Comparison of ENCODE assay signal across 19 cellular contexts in genomic region chr2:181947273-181947672, GRCh38. TPM values are rescaled to one million over a fixed set of nuclear protein-coding genes. Genes with fewer than 3 reads are reported as not detected.
A peak's percentile ranks its signal among the peaks of the same experiment; 100 is the strongest.
DNase-seq lines count a peak whose midpoint lies in the region; ATAC-seq and TF ChIP-seq lines count a peak whose summit lies in the region.
"Had no signal": no experiment of that assay in that cellular context is flagged by ENCODE, and none has a peak within 500 bp of the region (broad histone marks: within the 10 kb centered on the region; RNA-seq: fewer than 3 reads in every experiment).

No MANE protein-coding gene starts in this region.

- intact Hi-C loops in PC-3 (cut with micrococcal nuclease): no loop called here

- H3K9me3 ChIP-seq in PC-3 (ENCODE audit: low read length): no peaks in the 10 kb centered on the region
- H3K9me3 ChIP-seq in right atrium auricular region: no peaks in the 10 kb centered on the region

- H3K27me3 Mint-ChIP-seq in GM23338 (ENCODE audit: insufficient read depth, low read depth, poor library complexity): no peaks in the 10 kb centered on the region
- peaks cover 24% of the 10 kb centered on the region for H3K27me3 Mint-ChIP-seq in stimulated activated memory B cell treated with anti-CD40 and anti-IgM and Interleukin-4, amounts not matched to agents 10 μg/mL and 1 μg/mL and 100 μg/mL, for 72 hours

- H2BK120ac ChIP-seq in mesendoderm (ENCODE audit: low read depth, low read length): no peak overlapping the region

- DNase-seq in GM23338 (ENCODE audit: low spot score) (peak; percentile 1), PC-3 (peak; percentile 71), epithelial cell of prostate (ENCODE audit: low read depth, low spot score) (no peak), mesendoderm (peak; percentile 22), hepatic stellate cell (ENCODE audit: low spot score) (no peak), DMS 273 (lab: John Stamatoyannopoulos, UW; ENCODE audit: unreplicated experiment) (no peak), right atrium auricular region (ENCODE audit: low spot score) (no peak)
- DNase-seq: DMS 273 treated with DMSO at 0.1 percent for 48 hours, GF-D8, GOT3, KG1, NCI-H1417, NCI-H2029, NCI-H446, NCI-H69, SHP77 had no signal

- H2AFZ ChIP-seq in GM23338: no peak overlapping the region; the same call in 1 of the 2 replicates
- no peak overlapping the region for H2AFZ ChIP-seq in PC-3 (ENCODE audit: low read length)

- H3K79me2 ChIP-seq in GM23338 (replicated peaks; ENCODE audit: insufficient read depth) (no peaks in the 10 kb centered on the region), PC-3 (ENCODE audit: low read length) (no peaks in the 10 kb centered on the region), mesendoderm (ENCODE audit: control insufficient read depth, insufficient read depth, low read length) (no peaks in the 10 kb centered on the region)

- no peaks in the 10 kb centered on the region for H4K20me1 ChIP-seq in GM23338 (replicated peaks; ENCODE audit: insufficient read depth)
- no peaks in the 10 kb centered on the region for H4K20me1 ChIP-seq in PC-3 (ENCODE audit: low read length)

- H3K9ac ChIP-seq in PC-3 (ENCODE audit: low read length): no peak overlapping the region
- H3K9ac ChIP-seq in mesendoderm (ENCODE audit: low read length): no peak overlapping the region

- no peak overlapping the region for H2BK5ac ChIP-seq in mesendoderm (ENCODE audit: low read length)

- no peak overlapping the region for H3K18ac ChIP-seq in mesendoderm (ENCODE audit: low read length)

- CTCF ChIA-PET in PC-3 (lab: Charles Lee): no interaction called here

- H3K4me2 ChIP-seq in GM23338 (no peak overlapping the region), PC-3 (ENCODE audit: low read length) (peak overlapping the region; percentile 50), mesendoderm (ENCODE audit: low read length) (no peak overlapping the region)

- no peak for ATAC-seq in GM23338
- peak; percentile 75 for ATAC-seq in PC-3
- no peak for ATAC-seq in stimulated activated memory B cell treated with anti-CD40 and anti-IgM and Interleukin-4, amounts not matched to agents 10 μg/mL and 1 μg/mL and 100 μg/mL, for 72 hours

- H3K4me3 ChIP-seq in GM23338 (no peak overlapping the region), PC-3 (ENCODE audit: low read length) (peak overlapping the region; percentile 20; the same call in 1 of the 2 replicates), mesendoderm (ENCODE audit: low read length) (no peak overlapping the region), right atrium auricular region (no peak overlapping the region)
- H3K4me3 ChIP-seq: SK-N-MC had no signal

- no peak overlapping the region for H3K27ac Mint-ChIP-seq in GM23338
- no peak overlapping the region for H3K27ac Mint-ChIP-seq in stimulated activated memory B cell treated with anti-CD40 and anti-IgM and Interleukin-4, amounts not matched to agents 10 μg/mL and 1 μg/mL and 100 μg/mL, for 72 hours

- H2BK15ac ChIP-seq in mesendoderm (replicated peaks; ENCODE audit: low read depth): no peak overlapping the region

- TF ChIP-seq CTCF in GM23338 (conservative IDR thresholded peaks at IDR 0.05; ENCODE audit: low read depth in 2 of 2): no peak
- TF ChIP-seq CTCF in PC-3 (conservative IDR thresholded peaks at IDR 0.05; ENCODE audit: low read depth, low read length): no peak
- no peak for TF ChIP-seq CTCF in right atrium auricular region (IDR thresholded peaks at IDR 0.05)

- no peak overlapping the region for H3K4ac ChIP-seq in mesendoderm (ENCODE audit: low read depth, low read length)

- peaks cover 4% of the 10 kb centered on the region; the same call in 1 of the 2 replicates for H3K9me2 ChIP-seq in GM23338 (ENCODE audit: insufficient read depth)
- no peaks in the 10 kb centered on the region for H3K9me2 ChIP-seq in PC-3 (replicated peaks; ENCODE audit: low read length)

- no peak overlapping the region for H4K5ac ChIP-seq in mesendoderm (ENCODE audit: low read length)

- peaks cover 6% of the 10 kb centered on the region; the same call in 1 of the 2 replicates for H3K4me1 ChIP-seq in GM23338 (ENCODE audit: insufficient read depth)
- peaks cover 33% of the 10 kb centered on the region for H3K4me1 ChIP-seq in PC-3 (ENCODE audit: insufficient read depth, low read length)
- H3K4me1 ChIP-seq in mesendoderm (ENCODE audit: control insufficient read depth, low read depth, low read length): no peaks in the 10 kb centered on the region
- H3K4me1 ChIP-seq in right atrium auricular region: no peaks in the 10 kb centered on the region

- POLR2A ChIA-PET in PC-3 (lab: Charles Lee; ENCODE audit: unreplicated experiment): interaction anchor here (0.6 kb wide), 1 partner anchor 57 kb away, joined by 5 read pairs; no protein-coding TSS in a partner anchor

- no peak overlapping the region for H3K4me3 Mint-ChIP-seq in GM23338
- H3K4me3 Mint-ChIP-seq in stimulated activated memory B cell treated with anti-CD40 and anti-IgM and Interleukin-4, amounts not matched to agents 10 μg/mL and 1 μg/mL and 100 μg/mL, for 72 hours: no peak overlapping the region

- H3K9me3 Mint-ChIP-seq in GM23338: no peaks in the 10 kb centered on the region
- H3K9me3 Mint-ChIP-seq in stimulated activated memory B cell treated with anti-CD40 and anti-IgM and Interleukin-4, amounts not matched to agents 10 μg/mL and 1 μg/mL and 100 μg/mL, for 72 hours: no peaks in the 10 kb centered on the region

- no peaks in the 10 kb centered on the region; the same call in 2 of the 3 replicates for H3K4me1 Mint-ChIP-seq in GM23338
- no peaks in the 10 kb centered on the region for H3K4me1 Mint-ChIP-seq in stimulated activated memory B cell treated with anti-CD40 and anti-IgM and Interleukin-4, amounts not matched to agents 10 μg/mL and 1 μg/mL and 100 μg/mL, for 72 hours

- H3K27ac ChIP-seq in GM23338 (ENCODE audit: low read depth) (no peak overlapping the region), PC-3 (ENCODE audit: low read length) (peak overlapping the region; percentile 44; the same call in 1 of the 2 replicates), epithelial cell of prostate (peak overlapping the region; percentile 88), mesendoderm (ENCODE audit: low read depth, low read length) (no peak overlapping the region), right atrium auricular region (no peak overlapping the region)
- H3K27ac ChIP-seq: C4-2B, SK-N-MC had no signal

- no TSS peak for BruUV-seq in PC-3 (replicated peaks; lab: Mats Ljungman, UMichigan)

- H3K36me3 Mint-ChIP-seq in GM23338 (ENCODE audit: low read depth): no peaks in the 10 kb centered on the region
- H3K36me3 Mint-ChIP-seq in stimulated activated memory B cell treated with anti-CD40 and anti-IgM and Interleukin-4, amounts not matched to agents 10 μg/mL and 1 μg/mL and 100 μg/mL, for 72 hours: no peaks in the 10 kb centered on the region

- H3K23ac ChIP-seq in mesendoderm (ENCODE audit: low read length): no peak overlapping the region

- H3F3A ChIP-seq in GM23338 (replicated peaks; ENCODE audit: low read depth) (no peaks in the 10 kb centered on the region), PC-3 (ENCODE audit: low read length, unreplicated experiment) (no peaks in the 10 kb centered on the region)

- no peak overlapping the region for H3K56ac ChIP-seq in mesendoderm (ENCODE audit: low read length)

- H3K36me3 ChIP-seq in GM23338 (ENCODE audit: insufficient read depth) (no peaks in the 10 kb centered on the region), PC-3 (ENCODE audit: low read depth, low read length) (no peaks in the 10 kb centered on the region), mesendoderm (ENCODE audit: control insufficient read depth, insufficient read depth, low read length) (no peaks in the 10 kb centered on the region), right atrium auricular region (no peaks in the 10 kb centered on the region)

- H3K27me3 ChIP-seq in GM23338 (ENCODE audit: insufficient read depth) (no peaks in the 10 kb centered on the region), PC-3 (ENCODE audit: low read length) (no peaks in the 10 kb centered on the region), mesendoderm (ENCODE audit: insufficient read depth, low read length, poor library complexity) (no peaks in the 10 kb centered on the region), right atrium auricular region (no peaks in the 10 kb centered on the region)

- no peak overlapping the region for H2AK5ac ChIP-seq in mesendoderm (ENCODE audit: low read length)

- H4K8ac ChIP-seq in mesendoderm (ENCODE audit: low read depth, low read length): no peak overlapping the region

- no peaks in the 10 kb centered on the region for H3K79me1 ChIP-seq in mesendoderm (ENCODE audit: low read length)

TF ChIP-seq in GM23338, 12 proteins besides CTCF, POLR2A, EP300 and RAD21:
- no peak for TF ChIP-seq CREB1 (CRISPR knock-in tag; IDR thresholded peaks at IDR 0.05; ENCODE audit: low read depth)

RNA-seq across cellular contexts. Expression of gene PPP1R1C, which starts 38.4 kb away (rescaled TPM):
- 3.5 and 5.7 TPM in 2 replicates for total RNA-seq in GM23338 (2014; rRNA removed; shearing (Covaris generic))
- 14.6 and 18.8 TPM in 2 replicates for polyA plus RNA-seq in GM23338 (2016; fragmentation: Nextera tagmentation; extraction: Ambion mirVana)
- total RNA-seq in PC-3 (2014; rRNA removed): 1.4 and 1.5 TPM in 2 replicates
- polyA plus RNA-seq in mesendoderm (2013, experiment 1 of 2): 3.0 TPM
- polyA plus RNA-seq in mesendoderm (2013, experiment 2 of 2): 2.5 TPM
- total RNA-seq in right atrium auricular region: 10 to 100 TPM in 1 of 2 donors, 1 to 10 TPM in 1; 5.4 to 14.5 TPM

RNA-seq across cellular contexts. Expression of gene ITPRID2, which starts 55.7 kb away (rescaled TPM):
- total RNA-seq in GM23338 (2014; rRNA removed; shearing (Covaris generic)): 10.4 and 12.0 TPM in 2 replicates
- polyA plus RNA-seq in GM23338 (2016; fragmentation: Nextera tagmentation; extraction: Ambion mirVana): 4.4 and 5.1 TPM in 2 replicates
- 113 and 145 TPM in 2 replicates for total RNA-seq in PC-3 (2014; rRNA removed)
- 7.4 TPM for polyA plus RNA-seq in mesendoderm (2013, experiment 1 of 2)
- 6.5 TPM for polyA plus RNA-seq in mesendoderm (2013, experiment 2 of 2)
- 10 to 100 TPM; 52.0 to 56.5 TPM for total RNA-seq in right atrium auricular region

Comparison
In these comparisons a context has a peak if more than half of its experiments do, and no peak if none do; other contexts are left out.
1. DNase-seq: peak in GM23338 (single experiment), PC-3 (single experiment) and mesendoderm (single experiment); none in epithelial cell of prostate (single experiment), hepatic stellate cell (single experiment), DMS 273 (single experiment) and right atrium auricular region (single experiment).
2. H3K27ac ChIP-seq: peak in PC-3 (single experiment) and epithelial cell of prostate (single experiment); none in GM23338 (single experiment), mesendoderm (single experiment) and right atrium auricular region (0 of 2).